In the genomic region with DNA sequence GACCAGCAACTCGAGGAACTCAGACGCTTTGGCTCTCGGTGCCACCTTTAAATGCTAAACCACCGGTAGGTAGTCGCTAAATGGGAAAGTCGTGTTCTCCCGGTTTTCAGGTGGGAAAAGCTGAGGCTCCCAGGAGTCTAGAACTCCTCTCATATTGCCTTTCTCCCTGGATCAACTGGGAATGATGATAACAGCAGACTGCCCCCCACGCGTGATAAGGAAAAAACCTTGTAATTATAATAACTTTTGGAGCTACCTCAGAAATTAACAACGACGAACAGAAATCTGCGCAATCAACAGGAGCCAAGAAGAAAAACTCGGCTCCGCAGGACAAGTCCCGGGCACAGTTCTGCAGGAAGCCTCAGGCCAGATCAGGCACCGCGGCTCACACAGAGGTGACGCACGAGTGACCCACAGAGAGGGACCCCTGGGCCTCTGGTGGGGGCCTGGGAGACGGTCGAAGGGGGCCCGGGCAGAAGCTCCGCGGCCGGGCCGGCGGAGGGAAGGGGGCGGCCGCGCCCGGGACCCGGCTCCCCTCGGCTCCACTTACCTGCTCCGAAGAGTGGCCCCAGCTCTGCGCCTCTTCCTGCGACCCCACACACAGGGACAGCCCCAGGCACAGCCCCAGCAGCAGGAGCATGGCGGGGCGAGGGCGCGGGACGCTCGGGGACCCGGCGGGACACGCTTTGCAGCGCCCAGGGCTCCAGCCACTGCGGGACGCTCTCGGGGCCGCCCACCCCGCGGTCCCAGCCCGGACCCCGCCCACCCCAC, we compare ENCODE assay signal across 8 cellular contexts. TPM values are rescaled to one million over a fixed set of nuclear protein-coding genes. Genes with fewer than 3 reads are reported as not detected.
DNase-seq lines count a peak whose midpoint lies in the region; ATAC-seq, FAIRE-seq and TF ChIP-seq lines count a peak whose summit lies in the region.

A gene (minus strand): TSS at position 714 of the 771 bp plus-strand sequence. CDS start 74 bp downstream, at position 640.

- H3K27ac Mint-ChIP-seq in astrocyte (ENCODE audit: unreplicated experiment), result no peak within 1 kb of the TSS
- no peak within 1 kb of the TSS for H3K27ac Mint-ChIP-seq in stimulated activated memory B cell treated with anti-CD40 and anti-IgM and Interleukin-4, amounts not matched to agents 10 μg/mL and 1 μg/mL and 100 μg/mL, for 72 hours

- POLR2A ChIA-PET in HEK293T (lab: Yijun Ruan, JAX), result no interaction called here

- ATAC-seq in stimulated activated memory B cell treated with anti-CD40 and anti-IgM and Interleukin-4, amounts not matched to agents 10 μg/mL and 1 μg/mL and 100 μg/mL, for 72 hours, result peak; percentile 39
- ATAC-seq in HG02623 (IDR thresholded peaks at IDR 0.05; ENCODE audit: unreplicated experiment) (no peak), HG03378 (IDR thresholded peaks at IDR 0.05; ENCODE audit: unreplicated experiment) (no peak)

- H3K4me1 ChIP-seq in astrocyte (ENCODE audit: insufficient read depth, low read length), result peaks cover 3% of the 10 kb centered on the region
- H3K4me1 ChIP-seq in kidney (ENCODE audit: control insufficient read depth in 1 of 2, insufficient read depth in 1 of 2, low read depth in 1 of 2, low read length in 2 of 2), result peaks cover 5 to 8% of the 10 kb centered on the region in 2 donors

- H3K4me2 ChIP-seq in astrocyte (ENCODE audit: low read length), result peak within 1 kb of the TSS; percentile 74

- no peaks in the 10 kb centered on the region for H3K36me3 Mint-ChIP-seq in astrocyte (ENCODE audit: low read depth, unreplicated experiment)
- H3K36me3 Mint-ChIP-seq in stimulated activated memory B cell treated with anti-CD40 and anti-IgM and Interleukin-4, amounts not matched to agents 10 μg/mL and 1 μg/mL and 100 μg/mL, for 72 hours, result no peaks in the 10 kb centered on the region

- no peaks in the 10 kb centered on the region for H3K9me3 Mint-ChIP-seq in astrocyte (ENCODE audit: unreplicated experiment)
- no peaks in the 10 kb centered on the region for H3K9me3 Mint-ChIP-seq in stimulated activated memory B cell treated with anti-CD40 and anti-IgM and Interleukin-4, amounts not matched to agents 10 μg/mL and 1 μg/mL and 100 μg/mL, for 72 hours

- no peaks in the 10 kb centered on the region for H4K20me1 ChIP-seq in astrocyte (ENCODE audit: insufficient read depth, low read length)

- no peak within 1 kb of the TSS for H2AFZ ChIP-seq in astrocyte (ENCODE audit: low read depth, low read length)

- H3K9ac ChIP-seq in astrocyte (ENCODE audit: low read length) (no peak within 1 kb of the TSS), kidney (ENCODE audit: low read length in 2 of 2) (peak within 1 kb of the TSS in 1 of 2 donors; percentile 63)

- H3K4me3 ChIP-seq in astrocyte (ENCODE audit: insufficient read depth, low read depth, low read length), result peak within 1 kb of the TSS; percentile 23
- peak within 1 kb of the TSS; percentile 46 to 69 for H3K4me3 ChIP-seq in kidney (ENCODE audit: low read length in 2 of 2)

- no peaks in the 10 kb centered on the region for H3K36me3 ChIP-seq in astrocyte (ENCODE audit: insufficient read depth, low read length)
- H3K36me3 ChIP-seq in kidney (ENCODE audit: control insufficient read depth in 1 of 2, insufficient read depth in 2 of 2, low read length in 2 of 2), result no peaks in the 10 kb centered on the region

- DNase-seq in HEK293T (ENCODE audit: extremely low spot score) (peak; percentile 36), astrocyte (ENCODE audit: low read depth) (no peak), kidney (peak; percentile 72), NCI-H748 treated with DMSO at 0.1 percent for 48 hours (lab: John Stamatoyannopoulos, UW) (no peak), DMS 273 (lab: John Stamatoyannopoulos, UW; ENCODE audit: unreplicated experiment) (no peak)

- H3K27ac ChIP-seq in astrocyte (ENCODE audit: low read depth, low read length) (no peak within 1 kb of the TSS), kidney (ENCODE audit: low read depth in 2 of 2, low read length in 2 of 2) (peak within 1 kb of the TSS in 1 of 2 donors; percentile 20)

- H3K4me1 Mint-ChIP-seq in astrocyte (ENCODE audit: low read depth, unreplicated experiment), result peaks cover 15% of the 10 kb centered on the region
- peaks cover 14% of the 10 kb centered on the region for H3K4me1 Mint-ChIP-seq in stimulated activated memory B cell treated with anti-CD40 and anti-IgM and Interleukin-4, amounts not matched to agents 10 μg/mL and 1 μg/mL and 100 μg/mL, for 72 hours

- H3K9me3 ChIP-seq in astrocyte (ENCODE audit: insufficient read depth, low read depth, low read length), result no peaks in the 10 kb centered on the region
- no peaks in the 10 kb centered on the region for H3K9me3 ChIP-seq in kidney (ENCODE audit: control insufficient read depth in 1 of 2, low read length in 2 of 2)

- CTCF ChIA-PET in HEK293T (lab: Yijun Ruan, JAX), result interaction anchor here (1.3 to 2.4 kb wide), 2 partner anchors 21 to 141 kb away, joined by 5 to 7 read pairs; no protein-coding TSS in a partner anchor

- TF ChIP-seq CTCF in astrocyte (IDR thresholded peaks at IDR 0.05; ENCODE audit: insufficient read depth, low read depth, low read length) (no peak), kidney (IDR thresholded peaks at IDR 0.05; ENCODE audit: borderline replicate concordance, extremely low read depth, insufficient read depth) (no peak)

- H3K4me3 Mint-ChIP-seq in astrocyte (ENCODE audit: unreplicated experiment), result peak within 1 kb of the TSS; percentile 85
- peak within 1 kb of the TSS; percentile 67 for H3K4me3 Mint-ChIP-seq in stimulated activated memory B cell treated with anti-CD40 and anti-IgM and Interleukin-4, amounts not matched to agents 10 μg/mL and 1 μg/mL and 100 μg/mL, for 72 hours

- no peaks in the 10 kb centered on the region for H3K79me2 ChIP-seq in astrocyte (ENCODE audit: insufficient read depth, low read length)

- intact Hi-C loops in kidney (cut with DNase I), result no loop called here

- H3K27me3 Mint-ChIP-seq in astrocyte (ENCODE audit: low read depth, unreplicated experiment), result peaks cover 32% of the 10 kb centered on the region
- peaks cover 64% of the 10 kb centered on the region for H3K27me3 Mint-ChIP-seq in stimulated activated memory B cell treated with anti-CD40 and anti-IgM and Interleukin-4, amounts not matched to agents 10 μg/mL and 1 μg/mL and 100 μg/mL, for 72 hours

- FAIRE-seq in astrocyte (lab: Jason Lieb, UNC) (no peak), kidney (lab: Jason Lieb, UNC) (no peak)

- peaks cover 27% of the 10 kb centered on the region for H3K27me3 ChIP-seq in astrocyte (ENCODE audit: insufficient read depth, low read length)

TF ChIP-seq in HEK293T, 16 proteins besides CTCF, POLR2A, EP300 and RAD21:
- TF ChIP-seq LEF1 (IDR thresholded peaks at IDR 0.05; ENCODE audit: borderline replicate concordance) (no peak), FOXM1 (IDR thresholded peaks at IDR 0.05; ENCODE audit: borderline replicate concordance) (no peak), FOXK2 (IDR thresholded peaks at IDR 0.05) (no peak)

RNA-seq across cellular contexts. Expression of the gene that starts here (rescaled TPM):
- total RNA-seq in astrocyte, result 3.7 and 4.0 TPM in 2 replicates
- total RNA-seq in kidney, result 13.1 TPM
- 23.3 TPM for polyA plus RNA-seq in kidney (ENCODE audit: insufficient read depth, low read depth, low replicate concordance)

Comparison
In these comparisons a context has a peak if more than half of its experiments do, and no peak if none do; other contexts are left out.
1. DNase-seq: peak in HEK293T (single experiment) and kidney (single experiment); none in astrocyte (single experiment), NCI-H748 treated with DMSO at 0.1 percent for 48 hours (single experiment) and DMS 273 (single experiment).